ENCODE assay signal across 21 cellular contexts in genomic region chr2:26782876-26783704, GRCh38. TPM values are rescaled to one million over a fixed set of nuclear protein-coding genes. Genes with fewer than 3 reads are reported as not detected.
DNase-seq lines count a peak whose midpoint lies in the region; ATAC-seq and TF ChIP-seq lines count a peak whose summit lies in the region.
"Had no signal": no experiment of that assay in that cellular context is flagged by ENCODE, and none has a peak within 500 bp of the region (broad histone marks: within the 10 kb centered on the region; RNA-seq: fewer than 3 reads in every experiment).

No MANE protein-coding gene starts in this region.

- no peak overlapping the region for H3K4me3 ChIP-seq in mucosa of descending colon
- no peak overlapping the region for H3K4me3 ChIP-seq in coronary artery

- peaks cover 2% of the 10 kb centered on the region for H3K9me3 Mint-ChIP-seq in activated CD4-positive, alpha-beta T cell treated with anti-CD3 and anti-CD28 coated beads, Interleukin-2, amount 10 ng/mL, durations not matched to agents 7 days and 5 days

- peaks cover 20% of the 10 kb centered on the region for H3K4me1 ChIP-seq in mucosa of descending colon (ENCODE audit: low read depth)

- peak overlapping the region; percentile 65 for H3K27ac ChIP-seq in RWPE1
- H3K27ac ChIP-seq in coronary artery, result no peak overlapping the region
- H3K27ac ChIP-seq: C4-2B had no signal

- CTCF ChIA-PET in activated CD4-positive, alpha-beta T cell treated with anti-CD3 and anti-CD28 coated beads, Interleukin-2, amount 10 ng/mL, durations not matched to agents 7 days and 5 days (lab: Charles Lee), result interaction anchor here (2.1 kb wide), 1 partner anchor 14 kb away, joined by 4 read pairs; no protein-coding TSS in a partner anchor
- CTCF ChIA-PET in RWPE1 (lab: Yijun Ruan, JAX), result interaction anchor here (0.7 kb wide), 2 partner anchors 67 to 157 kb away, joined by 3 to 8 read pairs; no protein-coding TSS in a partner anchor

- peak overlapping the region; percentile 36 for H3K27ac Mint-ChIP-seq in activated CD4-positive, alpha-beta T cell treated with anti-CD3 and anti-CD28 coated beads, Interleukin-2, amount 10 ng/mL, durations not matched to agents 7 days and 5 days

- peaks cover 19% of the 10 kb centered on the region for H3K4me1 Mint-ChIP-seq in activated CD4-positive, alpha-beta T cell treated with anti-CD3 and anti-CD28 coated beads, Interleukin-2, amount 10 ng/mL, durations not matched to agents 7 days and 5 days

- TF ChIP-seq CTCF in RWPE1 (conservative IDR thresholded peaks at IDR 0.05; ENCODE audit: low read depth) (no peak), mucosa of descending colon (IDR thresholded peaks at IDR 0.05) (no peak), coronary artery (IDR thresholded peaks at IDR 0.05) (no peak)

- peaks cover 33% of the 10 kb centered on the region for H3K36me3 Mint-ChIP-seq in activated CD4-positive, alpha-beta T cell treated with anti-CD3 and anti-CD28 coated beads, Interleukin-2, amount 10 ng/mL, durations not matched to agents 7 days and 5 days (ENCODE audit: low read depth)

- no peaks in the 10 kb centered on the region for H3K9me3 ChIP-seq in mucosa of descending colon

- POLR2A ChIA-PET in activated CD4-positive, alpha-beta T cell treated with anti-CD3 and anti-CD28 coated beads, Interleukin-2, amount 10 ng/mL, durations not matched to agents 7 days and 5 days (lab: Charles Lee), result no interaction called here
- POLR2A ChIA-PET in RWPE1 (lab: Yijun Ruan, JAX; ENCODE audit: low non-redundant PET), result interaction anchor here (0.6 kb wide), 2 partner anchors 10 to 225 kb away, joined by 3 to 4 read pairs; no protein-coding TSS in a partner anchor

- no peak for DNase-seq in activated CD4-positive, alpha-beta T cell treated with anti-CD3 and anti-CD28 coated beads, Interleukin-2, amount 10 ng/mL, durations not matched to agents 7 days and 5 days
- no peak for DNase-seq in activated CD4-positive, alpha-beta T cell treated with anti-CD3 and anti-CD28 coated beads for 48 hours
- DNase-seq in RWPE1 (ENCODE audit: low spot score), result no peak
- peak; percentile 58 to 67 (median 59) for DNase-seq in mucosa of descending colon
- no peak for DNase-seq in HCEC 1CT
- no peak for DNase-seq in coronary artery (ENCODE audit: low spot score)
- DNase-seq: 8988T; EL; GF-D8; MM.1S; NCI-H1092; NCI-H146; NCI-H2029; NCI-H226; NCI-H510A treated with DMSO at 0.1 percent for 48 hours; NCI-H774; NK-92 treated with Interleukin-12 subunit alpha and Interleukin-12 subunit beta, amount 100 ng/mL, for 24 hours had no signal

- intact Hi-C loops in mucosa of descending colon (cut with DNase I, micrococcal nuclease), result no loop called here

- H3K36me3 ChIP-seq in mucosa of descending colon (ENCODE audit: low read depth), result peaks cover 5% of the 10 kb centered on the region

- H3K4me3 Mint-ChIP-seq in activated CD4-positive, alpha-beta T cell treated with anti-CD3 and anti-CD28 coated beads, Interleukin-2, amount 10 ng/mL, durations not matched to agents 7 days and 5 days, result no peak overlapping the region

- H3K27me3 Mint-ChIP-seq in activated CD4-positive, alpha-beta T cell treated with anti-CD3 and anti-CD28 coated beads, Interleukin-2, amount 10 ng/mL, durations not matched to agents 7 days and 5 days, result no peaks in the 10 kb centered on the region

- ATAC-seq in mucosa of descending colon, result peak; percentile 73
- no peak for ATAC-seq in GM19328 (IDR thresholded peaks at IDR 0.05; ENCODE audit: unreplicated experiment)
- ATAC-seq: Panc1, SK-N-SH treated with all-trans-retinoic acid at 6 μM for 48 hours had no signal

RNA-seq across cellular contexts. Expression of gene CENPA, which starts 2.8 kb away (rescaled TPM):
- total RNA-seq in activated CD4-positive, alpha-beta T cell treated with anti-CD3 and anti-CD28 coated beads, Interleukin-2, amount 10 ng/mL, durations not matched to agents 7 days and 5 days, result 10 to 100 TPM; 53.0 to 55.1 TPM
- total RNA-seq in mucosa of descending colon, result 10 to 100 TPM in 1 of 3 donors, 1 to 10 TPM in 2; 1.0 to 10.1 (median 1.7) TPM

RNA-seq across cellular contexts. Expression of gene SLC35F6, which starts 19.0 kb away (rescaled TPM):
- 10 to 100 TPM; 20.2 to 20.6 TPM for total RNA-seq in activated CD4-positive, alpha-beta T cell treated with anti-CD3 and anti-CD28 coated beads, Interleukin-2, amount 10 ng/mL, durations not matched to agents 7 days and 5 days
- 10 to 100 TPM; 27.4 to 33.4 (median 33.3) TPM for total RNA-seq in mucosa of descending colon

Comparison
In these comparisons a context has a peak if more than half of its experiments do, and no peak if none do; other contexts are left out.
1. DNase-seq: peak in mucosa of descending colon (3 of 3); none in activated CD4-positive, alpha-beta T cell treated with anti-CD3 and anti-CD28 coated beads, Interleukin-2, amount 10 ng/mL, durations not matched to agents 7 days and 5 days (single experiment), activated CD4-positive, alpha-beta T cell treated with anti-CD3 and anti-CD28 coated beads for 48 hours (single experiment), RWPE1 (single experiment), HCEC 1CT (single experiment) and coronary artery (single experiment).
2. RNA of gene CENPA, which starts 2.8 kb away (total RNA-seq): 53.0 to 55.1 TPM in activated CD4-positive, alpha-beta T cell treated with anti-CD3 and anti-CD28 coated beads, Interleukin-2, amount 10 ng/mL, durations not matched to agents 7 days and 5 days; 1.0 to 10.1 TPM in mucosa of descending colon; every median in the first group is over 4 times any median in the second.